ENCODE assay signal across 8 cellular contexts in the genomic region with DNA sequence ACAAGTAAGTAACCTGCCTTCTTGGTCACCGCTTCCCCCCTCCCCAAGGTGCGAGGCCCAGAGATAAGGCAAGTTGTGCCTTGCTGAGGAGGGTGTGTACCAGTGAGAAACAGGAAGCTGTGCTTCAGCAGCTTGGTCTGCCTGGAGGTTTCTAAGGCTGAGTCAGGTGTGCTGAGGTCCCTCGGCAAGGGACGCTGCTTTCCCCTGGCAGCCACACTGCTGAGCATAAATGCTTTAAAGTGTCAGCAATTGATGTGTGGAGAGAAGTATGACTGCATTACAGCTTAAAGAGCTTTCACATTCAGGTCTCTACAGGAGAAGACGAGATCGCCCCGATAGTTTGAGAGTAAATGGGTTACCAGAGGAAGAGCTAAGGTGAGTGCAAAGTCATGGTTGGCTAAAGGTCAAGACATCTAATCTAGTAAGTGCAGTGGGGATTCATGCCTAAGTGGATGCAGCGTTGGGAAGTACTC.
DNase-seq lines count a peak whose midpoint lies in the region; ATAC-seq, FAIRE-seq and TF ChIP-seq lines count a peak whose summit lies in the region.

No MANE protein-coding gene starts in this region.

- intact Hi-C loops in left ventricle myocardium superior (cut with micrococcal nuclease), result no loop called here

- H3K36me3 ChIP-seq in OCI-LY1 (ENCODE audit: insufficient read depth, low read length), result no peaks in the 10 kb centered on the region

- H2AFZ ChIP-seq in OCI-LY1 (ENCODE audit: low read length), result no peak overlapping the region

- peak overlapping the region; percentile 55 for H3K4me2 ChIP-seq in OCI-LY1 (ENCODE audit: low read length)

- H3K79me2 ChIP-seq in OCI-LY1 (ENCODE audit: insufficient read depth, low read length), result peaks cover 39% of the 10 kb centered on the region

- ATAC-seq in HG03196 (IDR thresholded peaks at IDR 0.05; ENCODE audit: unreplicated experiment) (peak; percentile 99), left ventricle myocardium superior (peak; percentile 74)

- peak overlapping the region; percentile 89 for H3K27ac ChIP-seq in OCI-LY1 (ENCODE audit: low read depth, low read length, poor library complexity, severe bottlenecking)

- H3K4me3 ChIP-seq in OCI-LY1 (ENCODE audit: low read depth, low read length, poor library complexity, severe bottlenecking), result peak overlapping the region; percentile 62

- H3K9ac ChIP-seq in OCI-LY1 (ENCODE audit: low read length), result peak overlapping the region; percentile 60

- no peaks in the 10 kb centered on the region for H3K27me3 ChIP-seq in OCI-LY1 (ENCODE audit: insufficient read depth, low read length)

- H3K9me2 ChIP-seq in OCI-LY1 (ENCODE audit: low read depth, low read length), result no peaks in the 10 kb centered on the region

- peak; percentile 32 for DNase-seq in Ammon's horn (ENCODE audit: low spot score)
- DNase-seq in GM19239 (ENCODE audit: insufficient read length, low spot score), result peak; percentile 44
- DNase-seq in activated T-cell treated with anti-CD3 and anti-CD28 coated beads, Interleukin-2, amount 50 U/mL, for 48 hours, result peak; percentile 75 to 81
- DNase-seq in left ventricle myocardium superior, result no peak
- DNase-seq in stimulated activated CD4-positive, alpha-beta T cell treated with anti-CD3 and anti-CD28 coated beads, Interleukin-12 subunit alpha, Interleukin-12 subunit beta, amount 100 ng/mL, for 48 hours (ENCODE audit: low read depth in 2 of 3, low spot score in 1 of 3), result peak; percentile 50 to 72 (median 52)
- no peak for DNase-seq in NCI-H1048 (lab: John Stamatoyannopoulos, UW)

- no peaks in the 10 kb centered on the region for H3K9me3 ChIP-seq in OCI-LY1 (ENCODE audit: low read length)

- peak; percentile 91 for FAIRE-seq in GM19239 (lab: Jason Lieb, UNC)

- no peaks in the 10 kb centered on the region for H4K20me1 ChIP-seq in OCI-LY1 (ENCODE audit: insufficient read depth, low read length)

- H3K4me1 ChIP-seq in OCI-LY1 (ENCODE audit: insufficient read depth, low read length, severe bottlenecking), result peaks cover 83% of the 10 kb centered on the region

- H3F3A ChIP-seq in OCI-LY1 (ENCODE audit: insufficient read depth, low read length), result no peaks in the 10 kb centered on the region

- no peak for TF ChIP-seq CTCF in OCI-LY1 (IDR thresholded peaks at IDR 0.05; ENCODE audit: low read length)

Comparison
In these comparisons a context has a peak if more than half of its experiments do, and no peak if none do; other contexts are left out.
1. DNase-seq: peak in Ammon's horn (single experiment), GM19239 (single experiment), activated T-cell treated with anti-CD3 and anti-CD28 coated beads, Interleukin-2, amount 50 U/mL, for 48 hours (2 of 2) and stimulated activated CD4-positive, alpha-beta T cell treated with anti-CD3 and anti-CD28 coated beads, Interleukin-12 subunit alpha, Interleukin-12 subunit beta, amount 100 ng/mL, for 48 hours (3 of 3); none in left ventricle myocardium superior (single experiment) and NCI-H1048 (single experiment).